ENCODE assay signal across 20 cellular contexts in genomic region chr7:140056431-140056830, GRCh38.
"Had no signal": no experiment of that assay in that cellular context is flagged by ENCODE, and none has a peak within 500 bp of the region (broad histone marks: within the 10 kb centered on the region; RNA-seq: fewer than 3 reads in every experiment).

No MANE protein-coding gene starts in this region.

- H3K27me3 Mint-ChIP-seq: activated CD4-positive, alpha-beta T cell treated with anti-CD3 and anti-CD28 coated beads, Interleukin-2, amount 10 ng/mL, durations not matched to agents 7 days and 5 days; activated CD8-positive, alpha-beta T cell treated with anti-CD3 and anti-CD28 coated beads for 36 hours; activated T-helper 17 cell treated with anti-CD3 and anti-CD28 coated beads, Interleukin-2, amount 50 U/mL, for 72 hours had no signal

- H3K9me3 Mint-ChIP-seq: activated CD4-positive, alpha-beta T cell treated with anti-CD3 and anti-CD28 coated beads, Interleukin-2, amount 10 ng/mL, durations not matched to agents 7 days and 5 days; activated CD8-positive, alpha-beta T cell treated with anti-CD3 and anti-CD28 coated beads for 36 hours; activated naive CD4-positive, alpha-beta T cell treated with anti-CD3 and anti-CD28 coated beads, Interleukin-2, amount 50 U/mL, for 72 hours; activated T-helper 17 cell treated with anti-CD3 and anti-CD28 coated beads, Interleukin-2, amount 50 U/mL, for 72 hours; neural crest cell had no signal

- H3K27me3 ChIP-seq: esophagus squamous epithelium, gastroesophageal sphincter, heart left ventricle had no signal

- H3K4me3 ChIP-seq: esophagus squamous epithelium, gastroesophageal sphincter, heart left ventricle, thoracic aorta had no signal

- DNase-seq: activated CD4-positive, alpha-beta T cell treated with anti-CD3 and anti-CD28 coated beads, Interleukin-2, amount 10 ng/mL, durations not matched to agents 7 days and 5 days; activated CD4-positive, CD25-positive, alpha-beta regulatory T cell treated with anti-CD3 and anti-CD28 coated beads, Interleukin-2, amount 50 U/mL, for 72 hours; activated CD8-positive, alpha-beta T cell treated with anti-CD3 and anti-CD28 coated beads for 36 hours; aorta; dermis blood vessel endothelial cell; effector CD8-positive, alpha-beta T cell; esophagus squamous epithelium; heart left ventricle; mesenchymal stem cell; occipital lobe; stimulated activated CD4-positive, alpha-beta T cell treated with anti-CD3 and anti-CD28 coated beads, Interleukin-2, amount 100 ng/mL, for 48 hours; stimulated activated CD8-positive, alpha-beta memory T cell treated with anti-CD3 and anti-CD28 coated beads, Interleukin-4, amount 100 ng/mL, for 48 hours; stimulated activated naive CD4-positive, alpha-beta T cell treated with Interleukin-2 at 50 U/mL for 16 hours; SW 1271 had no signal

- ATAC-seq: activated CD8-positive, alpha-beta T cell treated with anti-CD3 and anti-CD28 coated beads for 36 hours; activated naive CD4-positive, alpha-beta T cell treated with anti-CD3 and anti-CD28 coated beads, Interleukin-2, amount 50 U/mL, for 72 hours; activated T-helper 17 cell treated with anti-CD3 and anti-CD28 coated beads, Interleukin-2, amount 50 U/mL, for 72 hours; gastroesophageal sphincter; heart left ventricle had no signal

- H3K9me3 ChIP-seq: esophagus squamous epithelium, gastroesophageal sphincter, heart left ventricle, thoracic aorta had no signal

- H3K4me3 Mint-ChIP-seq: activated CD4-positive, alpha-beta T cell treated with anti-CD3 and anti-CD28 coated beads, Interleukin-2, amount 10 ng/mL, durations not matched to agents 7 days and 5 days; activated CD8-positive, alpha-beta T cell treated with anti-CD3 and anti-CD28 coated beads for 36 hours; activated T-helper 17 cell treated with anti-CD3 and anti-CD28 coated beads, Interleukin-2, amount 50 U/mL, for 72 hours; brain; neural crest cell had no signal

- H3K27ac Mint-ChIP-seq: activated CD4-positive, alpha-beta T cell treated with anti-CD3 and anti-CD28 coated beads, Interleukin-2, amount 10 ng/mL, durations not matched to agents 7 days and 5 days; activated CD8-positive, alpha-beta T cell treated with anti-CD3 and anti-CD28 coated beads for 36 hours; activated T-helper 17 cell treated with anti-CD3 and anti-CD28 coated beads, Interleukin-2, amount 50 U/mL, for 72 hours; brain had no signal

- H3K4me1 Mint-ChIP-seq: neural crest cell had no signal

- H3K27ac ChIP-seq: esophagus squamous epithelium, gastroesophageal sphincter, thoracic aorta had no signal

- H3K36me3 ChIP-seq: thoracic aorta had no signal

- H3K36me3 Mint-ChIP-seq: brain had no signal
